19 cellular contexts compared by ENCODE assay signal in the genomic region with DNA sequence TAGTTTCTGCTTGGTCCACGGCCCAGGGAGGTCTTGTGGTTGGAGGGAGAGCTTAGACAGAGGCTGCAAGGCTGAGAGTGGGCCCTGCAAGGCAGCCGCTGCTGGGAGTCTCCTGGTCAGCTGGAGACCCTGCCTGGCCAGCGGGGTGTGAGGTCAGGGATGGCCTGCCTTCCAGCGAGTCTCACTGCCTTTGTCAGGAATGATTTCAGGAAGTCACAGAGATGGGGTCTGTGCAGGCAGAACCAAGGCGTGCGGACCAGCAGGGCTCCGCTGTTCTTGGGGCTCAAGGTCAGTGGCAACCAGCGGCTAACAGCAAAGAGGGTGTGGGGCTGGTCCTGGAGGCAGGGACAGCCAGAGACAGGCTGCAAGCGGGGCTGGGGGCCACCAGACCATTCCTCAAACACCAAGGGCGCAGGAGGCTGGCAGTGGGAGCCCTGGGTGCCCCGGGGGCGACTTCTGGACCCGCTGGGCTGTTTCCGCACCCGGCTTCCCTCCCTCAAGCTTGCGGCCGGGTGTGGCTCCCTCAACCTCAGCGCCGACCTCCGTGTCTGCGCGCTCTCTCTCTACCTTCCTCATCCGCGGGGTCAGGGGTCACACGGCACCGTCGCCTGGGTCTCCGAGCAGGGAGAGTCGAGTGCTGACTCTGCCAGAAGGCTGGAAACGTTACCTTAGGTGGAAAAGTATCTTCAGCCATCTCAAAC.
"Had no signal": no experiment of that assay in that cellular context is flagged by ENCODE, and none has a peak within 500 bp of the region (broad histone marks: within the 10 kb centered on the region; RNA-seq: fewer than 3 reads in every experiment).

No MANE protein-coding gene starts in this region.

- H3K27ac ChIP-seq: foreskin keratinocyte, sigmoid colon, testis had no signal

- H3K9me3 ChIP-seq: sigmoid colon, testis had no signal

- H3K27me3 ChIP-seq: foreskin keratinocyte, sigmoid colon, testis had no signal

- H3K4me1 ChIP-seq: foreskin keratinocyte, sigmoid colon, testis had no signal

- DNase-seq: activated CD8-positive, alpha-beta memory T cell treated with anti-CD3 and anti-CD28 coated beads, Interleukin-2, amount 50 U/mL, for 4 hours; activated naive CD4-positive, alpha-beta T cell treated with anti-CD3 and anti-CD28 coated beads for 36 hours; activated T-cell treated with anti-CD3 and anti-CD28 coated beads, Interleukin-2, amount 50 U/mL, for 4 hours; amygdala; effector CD4-positive, alpha-beta T cell; erythroblast; foreskin keratinocyte; naive thymus-derived CD8-positive, alpha-beta T cell; nucleus accumbens; sigmoid colon; stimulated activated CD4-positive, alpha-beta T cell treated with anti-CD3 and anti-CD28 coated beads, Interleukin-15, amount 100 ng/mL, for 24 hours; stimulated activated CD4-positive, alpha-beta T cell treated with anti-CD3 and anti-CD28 coated beads, Interleukin-2, amount 100 ng/mL, for 48 hours; stimulated activated CD8-positive, alpha-beta memory T cell treated with anti-CD3 and anti-CD28 coated beads, Interleukin-4, amount 100 ng/mL, for 48 hours; stimulated activated naive CD4-positive, alpha-beta T cell; T1000; testis had no signal

- ATAC-seq: activated T-cell treated with anti-CD3 and anti-CD28 coated beads, Interleukin-2, amount 50 U/mL, for 4 hours; foreskin keratinocyte; left lobe of liver; naive thymus-derived CD8-positive, alpha-beta T cell; WTC11 had no signal

- H3K36me3 ChIP-seq: sigmoid colon had no signal

- H3K4me3 ChIP-seq: sigmoid colon, smooth muscle cell, testis had no signal
